In genomic region chr3:147521646-147522045, GRCh38 we compare ENCODE assay signal across 22 cellular contexts.
DNase-seq lines count a peak whose midpoint lies in the region; ATAC-seq and TF ChIP-seq lines count a peak whose summit lies in the region.
"Had no signal": no experiment of that assay in that cellular context is flagged by ENCODE, and none has a peak within 500 bp of the region (broad histone marks: within the 10 kb centered on the region; RNA-seq: fewer than 3 reads in every experiment).

No MANE protein-coding gene starts in this region.

- intact Hi-C loops in IMR-90 (cut with micrococcal nuclease): no loop called here
- intact Hi-C loops in activated T-helper 2 cell treated with anti-CD3 and anti-CD28 coated beads, Interferon-gamma antibody, Interleukin-2, Interleukin-4, amounts not matched to agents 10 μg/mL and 5 μg/mL and 100 μg/mL, durations not matched to agents 14 hours and 24 hours and 36 hours (cut with micrococcal nuclease): no loop called here

- H3K9me3 Mint-ChIP-seq in activated T-helper 2 cell treated with anti-CD3 and anti-CD28 coated beads, Interferon-gamma antibody, Interleukin-2, Interleukin-4, amounts not matched to agents 10 μg/mL and 5 μg/mL and 100 μg/mL, durations not matched to agents 14 hours and 24 hours and 36 hours: no peaks in the 10 kb centered on the region

- BruUV-seq in IMR-90 (replicated peaks; lab: Mats Ljungman, UMichigan): no TSS peak

- H2BK5ac ChIP-seq in IMR-90 (ENCODE audit: low read depth, low read length, poor library complexity, severe bottlenecking): no peak overlapping the region

- no peak for TF ChIP-seq RAD21 in IMR-90 (IDR thresholded peaks at IDR 0.05; ENCODE audit: low read length)

- dilution Hi-C loops in IMR-90 (cut with HindIII; ENCODE audit: low sequenced_read_pairs, unreplicated experiment): no loop called here

- 0 out of 2 replicates have a peak, but pooled peaks have one; percentile 35 for ATAC-seq in IMR-90 (ENCODE audit: low read depth)
- no peak for ATAC-seq in GM18861 (IDR thresholded peaks at IDR 0.05; ENCODE audit: unreplicated experiment)
- ATAC-seq: stimulated activated effector memory CD8-positive, alpha-beta T cell treated with anti-CD3 and anti-CD28 coated beads, Interleukin-12 subunit alpha, Interleukin-12 subunit beta, amount 100 ng/mL, for 72 hours had no signal

- H3K23ac ChIP-seq in IMR-90 (ENCODE audit: low read depth, low read length): no peak overlapping the region

- H4K5ac ChIP-seq in IMR-90 (ENCODE audit: low read depth, low read length): no peak overlapping the region

- no CpG with 5 or more reads among the region's 3 CpGs for WGBS in IMR-90 (ENCODE audit: extremely low coverage in 2 of 2, insufficient read length in 1 of 2), 2 experiments

- no peak overlapping the region for H2BK15ac ChIP-seq in IMR-90 (ENCODE audit: low read depth, low read length)

- H2BK120ac ChIP-seq in IMR-90 (ENCODE audit: low read depth, low read length): no peak overlapping the region

- no peak overlapping the region for H3K4me3 Mint-ChIP-seq in activated T-helper 2 cell treated with anti-CD3 and anti-CD28 coated beads, Interferon-gamma antibody, Interleukin-2, Interleukin-4, amounts not matched to agents 10 μg/mL and 5 μg/mL and 100 μg/mL, durations not matched to agents 14 hours and 24 hours and 36 hours (ENCODE audit: low read depth)
- H3K4me3 Mint-ChIP-seq: brain; CD14-positive monocyte; neural crest cell; stimulated activated effector memory CD8-positive, alpha-beta T cell treated with anti-CD3 and anti-CD28 coated beads, Interleukin-12 subunit alpha, Interleukin-12 subunit beta, amount 100 ng/mL, for 72 hours had no signal

- H3K4me2 ChIP-seq in IMR-90 (ENCODE audit: low read depth, low read length): no peak overlapping the region

- H3K27ac Mint-ChIP-seq in activated T-helper 2 cell treated with anti-CD3 and anti-CD28 coated beads, Interferon-gamma antibody, Interleukin-2, Interleukin-4, amounts not matched to agents 10 μg/mL and 5 μg/mL and 100 μg/mL, durations not matched to agents 14 hours and 24 hours and 36 hours: no peak overlapping the region
- H3K27ac Mint-ChIP-seq: brain; CD14-positive monocyte; stimulated activated effector memory CD8-positive, alpha-beta T cell treated with anti-CD3 and anti-CD28 coated beads, Interleukin-12 subunit alpha, Interleukin-12 subunit beta, amount 100 ng/mL, for 72 hours had no signal

- H3K9me3 ChIP-seq in IMR-90 (ENCODE audit: control insufficient read depth, insufficient read depth, low read length) (no peaks in the 10 kb centered on the region), right atrium auricular region (peaks cover 0 to 4% of the 10 kb centered on the region in 2 donors)
- H3K9me3 ChIP-seq: upper lobe of left lung had no signal

- H3K27ac ChIP-seq in IMR-90 (ENCODE audit: insufficient read depth, low read length): no peak overlapping the region
- no peak overlapping the region for H3K27ac ChIP-seq in right atrium auricular region
- H3K27ac ChIP-seq: upper lobe of left lung had no signal

- no peaks in the 10 kb centered on the region for H3K79me1 ChIP-seq in IMR-90 (ENCODE audit: low read depth in 1 of 2, low read length in 2 of 2)

- no peak overlapping the region for H3K4ac ChIP-seq in IMR-90 (ENCODE audit: low read depth, low read length)

- in situ Hi-C loops in IMR-90 (cut with MboI; ENCODE audit: low sequenced_read_pairs) (no loop called here), astrocyte of the spinal cord (cut with HindIII; ENCODE audit: low sequenced_read_pairs) (no loop called here)

- no peaks in the 10 kb centered on the region for H4K20me1 ChIP-seq in IMR-90 (ENCODE audit: insufficient read depth, low read length)

- H3K18ac ChIP-seq in IMR-90 (ENCODE audit: low read depth, low read length): no peak overlapping the region

- no peaks in the 10 kb centered on the region for H3K4me1 Mint-ChIP-seq in activated T-helper 2 cell treated with anti-CD3 and anti-CD28 coated beads, Interferon-gamma antibody, Interleukin-2, Interleukin-4, amounts not matched to agents 10 μg/mL and 5 μg/mL and 100 μg/mL, durations not matched to agents 14 hours and 24 hours and 36 hours (ENCODE audit: low read depth)
- H3K4me1 Mint-ChIP-seq: brain; CD14-positive monocyte; neural crest cell; stimulated activated effector memory CD8-positive, alpha-beta T cell treated with anti-CD3 and anti-CD28 coated beads, Interleukin-12 subunit alpha, Interleukin-12 subunit beta, amount 100 ng/mL, for 72 hours had no signal

- H3K36me3 Mint-ChIP-seq in activated T-helper 2 cell treated with anti-CD3 and anti-CD28 coated beads, Interferon-gamma antibody, Interleukin-2, Interleukin-4, amounts not matched to agents 10 μg/mL and 5 μg/mL and 100 μg/mL, durations not matched to agents 14 hours and 24 hours and 36 hours (ENCODE audit: low read depth): no peaks in the 10 kb centered on the region
- H3K36me3 Mint-ChIP-seq: CD14-positive monocyte; stimulated activated effector memory CD8-positive, alpha-beta T cell treated with anti-CD3 and anti-CD28 coated beads, Interleukin-12 subunit alpha, Interleukin-12 subunit beta, amount 100 ng/mL, for 72 hours had no signal

- H3K27me3 ChIP-seq in IMR-90 (ENCODE audit: control insufficient read depth, insufficient read depth, low read length) (no peaks in the 10 kb centered on the region), right atrium auricular region (no peaks in the 10 kb centered on the region)
- H3K27me3 ChIP-seq: upper lobe of left lung had no signal

- no peak overlapping the region for H3K4me3 ChIP-seq in IMR-90 (ENCODE audit: insufficient read depth, low read depth, low read length)
- H3K4me3 ChIP-seq in astrocyte of the spinal cord (ENCODE audit: low read depth, low read length): no peak overlapping the region
- H3K4me3 ChIP-seq in right atrium auricular region: no peak overlapping the region
- H3K4me3 ChIP-seq: upper lobe of left lung had no signal

- H3K27me3 Mint-ChIP-seq in activated T-helper 2 cell treated with anti-CD3 and anti-CD28 coated beads, Interferon-gamma antibody, Interleukin-2, Interleukin-4, amounts not matched to agents 10 μg/mL and 5 μg/mL and 100 μg/mL, durations not matched to agents 14 hours and 24 hours and 36 hours (ENCODE audit: low read depth): no peaks in the 10 kb centered on the region
- H3K27me3 Mint-ChIP-seq: brain had no signal

- TF ChIP-seq CTCF in IMR-90 (conservative IDR thresholded peaks at IDR 0.05; ENCODE audit: low read depth, low read length) (no peak), astrocyte of the spinal cord (IDR thresholded peaks at IDR 0.05; ENCODE audit: low read depth, low read length) (no peak), right atrium auricular region (IDR thresholded peaks at IDR 0.05) (no peak)

- no peak overlapping the region for H3K14ac ChIP-seq in IMR-90 (replicated peaks; ENCODE audit: low read depth, low read length)

- H3K56ac ChIP-seq in IMR-90 (ENCODE audit: extremely low read depth, insufficient read depth, low read length): no peak overlapping the region

- H3K4me1 ChIP-seq in IMR-90 (ENCODE audit: control insufficient read depth, insufficient read depth, low read length): no peaks in the 10 kb centered on the region
- H3K4me1 ChIP-seq in right atrium auricular region: no peaks in the 10 kb centered on the region
- H3K4me1 ChIP-seq: upper lobe of left lung had no signal

- TF ChIP-seq POLR2A in IMR-90 (IDR thresholded peaks at IDR 0.05; ENCODE audit: low read depth, low read length): no peak

- CTCF ChIA-PET in IMR-90 (lab: Yijun Ruan, JAX): no interaction called here

- DNase-seq in Ammon's horn (ENCODE audit: low spot score) (peak; percentile 13), IMR-90 (peak; percentile 37), astrocyte of the spinal cord (ENCODE audit: low read depth, low spot score) (peak; percentile 73), hepatic stellate cell (ENCODE audit: low spot score) (peak; percentile 1), right atrium auricular region (ENCODE audit: low spot score) (no peak)
- DNase-seq in activated CD4-positive, CD25-positive, alpha-beta regulatory T cell treated with anti-CD3 and anti-CD28 coated beads, Interleukin-2, amount 50 U/mL, for 72 hours: no peak
- DNase-seq in activated T-helper 2 cell treated with anti-CD3 and anti-CD28 coated beads, Interferon-gamma antibody, Interleukin-2, Interleukin-4, amounts not matched to agents 10 μg/mL and 5 μg/mL and 100 μg/mL, durations not matched to agents 14 hours and 24 hours and 36 hours (ENCODE audit: low spot score): no peak
- DNase-seq: activated gamma-delta T cell; DND-41; effector memory CD4-positive, alpha-beta T cell; glutamatergic neuron; mesenchymal stem cell; NCI-H1930; NCI-H526 treated with DMSO at 0.1 percent for 48 hours; RPMI8226; T-helper 1 cell; upper lobe of left lung had no signal

- H2BK20ac ChIP-seq in IMR-90 (ENCODE audit: low read depth, low read length): no peak overlapping the region

- POLR2A ChIA-PET in IMR-90 (lab: Charles Lee; ENCODE audit: unreplicated experiment): no interaction called here

- H4K8ac ChIP-seq in IMR-90 (ENCODE audit: low read depth in 2 of 2, low read length in 2 of 2): no peak overlapping the region

- no peaks in the 10 kb centered on the region for H3K9me1 ChIP-seq in IMR-90 (ENCODE audit: insufficient read depth, low read length)

- H2AFZ ChIP-seq in IMR-90 (replicated peaks; ENCODE audit: low read length, poor library complexity): no peak overlapping the region

- no peak overlapping the region for H2AK9ac ChIP-seq in IMR-90 (replicated peaks; ENCODE audit: low read depth, low read length, poor library complexity)

- no peaks in the 10 kb centered on the region for H3K36me3 ChIP-seq in IMR-90 (ENCODE audit: control insufficient read depth, insufficient read depth, low read length)
- no peaks in the 10 kb centered on the region for H3K36me3 ChIP-seq in right atrium auricular region
- H3K36me3 ChIP-seq: upper lobe of left lung had no signal

- H3K9ac ChIP-seq in IMR-90 (ENCODE audit: low read depth, low read length): no peak overlapping the region

- no peak overlapping the region for H4K91ac ChIP-seq in IMR-90 (ENCODE audit: insufficient read depth, low read depth, low read length)

- H2AK5ac ChIP-seq in IMR-90 (ENCODE audit: low read depth, low read length): no peak overlapping the region

TF ChIP-seq in IMR-90, 13 proteins besides CTCF, POLR2A, EP300 and RAD21 (continues in another document):
- no peak for TF ChIP-seq CHD1 (IDR thresholded peaks at IDR 0.05; ENCODE audit: low read depth, low read length)
- TF ChIP-seq SMC3 (IDR thresholded peaks at IDR 0.05; ENCODE audit: low read depth, low read length): no peak
- TF ChIP-seq FOS (IDR thresholded peaks at IDR 0.05; ENCODE audit: low read depth, low read length): no peak
- no peak for TF ChIP-seq NFE2L2 (IDR thresholded peaks at IDR 0.05; ENCODE audit: low read depth, low read length)
- TF ChIP-seq CEBPB (IDR thresholded peaks at IDR 0.05; ENCODE audit: low read depth, low read length): no peak

Comparison
In these comparisons a context has a peak if more than half of its experiments do, and no peak if none do; other contexts are left out.
1. DNase-seq: peak in Ammon's horn (single experiment), IMR-90 (single experiment), astrocyte of the spinal cord (single experiment) and hepatic stellate cell (single experiment); none in right atrium auricular region (single experiment), activated CD4-positive, CD25-positive, alpha-beta regulatory T cell treated with anti-CD3 and anti-CD28 coated beads, Interleukin-2, amount 50 U/mL, for 72 hours (single experiment) and activated T-helper 2 cell treated with anti-CD3 and anti-CD28 coated beads, Interferon-gamma antibody, Interleukin-2, Interleukin-4, amounts not matched to agents 10 μg/mL and 5 μg/mL and 100 μg/mL, durations not matched to agents 14 hours and 24 hours and 36 hours (single experiment).